Comparison of ENCODE assay signal across 9 cellular contexts in the genomic region with DNA sequence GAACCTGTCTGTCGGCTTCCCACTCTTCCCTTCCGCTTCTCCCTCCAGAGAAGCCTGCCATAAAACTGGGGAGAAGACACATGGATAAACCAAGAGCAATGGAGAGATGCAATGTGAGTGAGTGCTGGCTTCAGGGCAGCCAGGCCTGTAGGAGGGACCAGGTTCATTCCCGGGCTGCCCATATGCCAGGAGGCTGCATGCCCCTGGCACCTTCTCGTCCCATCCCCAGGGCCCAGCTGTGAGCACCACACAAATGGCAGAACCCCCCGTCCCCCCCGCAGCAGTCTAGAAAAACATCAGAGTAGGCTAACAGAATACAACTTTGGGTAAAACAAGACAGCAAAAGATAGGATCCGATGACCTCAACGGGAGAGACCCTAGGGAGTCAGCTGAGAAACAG.
"Had no signal": no experiment of that assay in that cellular context is flagged by ENCODE, and none has a peak within 500 bp of the region (broad histone marks: within the 10 kb centered on the region; RNA-seq: fewer than 3 reads in every experiment).

No MANE protein-coding gene starts in this region.

- H3K9me3 ChIP-seq: HAP-1 had no signal

- H3K4me1 ChIP-seq: HAP-1 had no signal

- ATAC-seq: GM23338, HCT116, K562 had no signal

- H3K36me3 ChIP-seq: HAP-1 had no signal

- H3K4me2 ChIP-seq: GM23338 had no signal

- H3K27ac Mint-ChIP-seq: GM23338, HFFc6 had no signal

- H2AFZ ChIP-seq: GM23338 had no signal

- FAIRE-seq: HTR-8/SVneo, K562 had no signal

- H3K4me3 ChIP-seq: GM23338, HAP-1, K562 had no signal

- H3K4me3 Mint-ChIP-seq: GM23338, HFFc6 had no signal

- DNase-seq: H7, HFFc6, IMR-90, KG1 had no signal
